Comparison of ENCODE assay signal across 8 cellular contexts in genomic region chr15:41116116-41116871, GRCh38. TPM values are rescaled to one million over a fixed set of nuclear protein-coding genes. Genes with fewer than 3 reads are reported as not detected.
A peak's percentile ranks its signal among the peaks of the same experiment; 100 is the strongest.
DNase-seq lines count a peak whose midpoint lies in the region; ATAC-seq lines count a peak whose summit lies in the region.

Gene INO80 (minus strand): TSS chr15:41116280. CDS start chr15:41096310, 19,970 bp downstream.

- ATAC-seq in GM21825 (IDR thresholded peaks at IDR 0.05; ENCODE audit: unreplicated experiment) (peak; percentile 79), naive B cell (ENCODE audit: low read depth in 2 of 2) (peak; percentile 56 to 60)
- ATAC-seq in stimulated activated memory B cell treated with anti-CD40 and anti-IgM and Interleukin-4, amounts not matched to agents 10 μg/mL and 1 μg/mL and 100 μg/mL, for 72 hours, result peak; percentile 88

- intact Hi-C loops in activated T-helper 1 cell treated with anti-CD3 and anti-CD28 coated beads, Interleukin-12 subunit alpha, Interleukin-12 subunit beta, Interleukin-2, Interleukin-4 antibody, amounts not matched to agents 30 ng/mL and 10 ng/mL and 1 ng/mL, durations not matched to agents 14 hours and 24 hours and 36 hours (cut with micrococcal nuclease), result loop anchor here (1.0 to 10.0 kb wide), 9 partner anchors 34 to 551 kb away; partner anchors contain the start of genes CCDC32, CHP1, DNAJC17 and ITPKA

- H3K9me3 Mint-ChIP-seq in activated T-helper 1 cell treated with anti-CD3 and anti-CD28 coated beads, Interleukin-12 subunit alpha, Interleukin-12 subunit beta, Interleukin-2, Interleukin-4 antibody, amounts not matched to agents 30 ng/mL and 10 ng/mL and 1 ng/mL, durations not matched to agents 14 hours and 24 hours and 36 hours, result no peaks in the 10 kb centered on the region
- H3K9me3 Mint-ChIP-seq in naive B cell, result no peaks in the 10 kb centered on the region
- H3K9me3 Mint-ChIP-seq in stimulated activated memory B cell treated with anti-CD40 and anti-IgM and Interleukin-4, amounts not matched to agents 10 μg/mL and 1 μg/mL and 100 μg/mL, for 72 hours, result no peaks in the 10 kb centered on the region

- DNase-seq in DMS79 (lab: John Stamatoyannopoulos, UW) (peak; percentile 88), Kasumi-1 (lab: John Stamatoyannopoulos, UW) (peak; percentile 99), RPMI7951 (ENCODE audit: low read depth) (peak; percentile 99), fibroblast of gingiva (ENCODE audit: low read depth) (peak; percentile 98), naive B cell (peak; percentile 94)
- peak; percentile 95 for DNase-seq in activated T-helper 1 cell treated with anti-CD3 and anti-CD28 coated beads, Interleukin-12 subunit alpha, Interleukin-12 subunit beta, Interleukin-2, Interleukin-4 antibody, amounts not matched to agents 30 ng/mL and 10 ng/mL and 1 ng/mL, durations not matched to agents 14 hours and 24 hours and 36 hours (ENCODE audit: low spot score)

- H3K27me3 Mint-ChIP-seq in activated T-helper 1 cell treated with anti-CD3 and anti-CD28 coated beads, Interleukin-12 subunit alpha, Interleukin-12 subunit beta, Interleukin-2, Interleukin-4 antibody, amounts not matched to agents 30 ng/mL and 10 ng/mL and 1 ng/mL, durations not matched to agents 14 hours and 24 hours and 36 hours (ENCODE audit: insufficient read depth), result peaks cover 6% of the 10 kb centered on the region
- no peaks in the 10 kb centered on the region for H3K27me3 Mint-ChIP-seq in naive B cell
- no peaks in the 10 kb centered on the region for H3K27me3 Mint-ChIP-seq in stimulated activated memory B cell treated with anti-CD40 and anti-IgM and Interleukin-4, amounts not matched to agents 10 μg/mL and 1 μg/mL and 100 μg/mL, for 72 hours

- peaks cover 20% of the 10 kb centered on the region for H3K4me1 Mint-ChIP-seq in activated T-helper 1 cell treated with anti-CD3 and anti-CD28 coated beads, Interleukin-12 subunit alpha, Interleukin-12 subunit beta, Interleukin-2, Interleukin-4 antibody, amounts not matched to agents 30 ng/mL and 10 ng/mL and 1 ng/mL, durations not matched to agents 14 hours and 24 hours and 36 hours (ENCODE audit: low read depth)
- H3K4me1 Mint-ChIP-seq in naive B cell, result peaks cover 14 to 34% (median 29%) of the 10 kb centered on the region in 3 donors
- peaks cover 30% of the 10 kb centered on the region for H3K4me1 Mint-ChIP-seq in stimulated activated memory B cell treated with anti-CD40 and anti-IgM and Interleukin-4, amounts not matched to agents 10 μg/mL and 1 μg/mL and 100 μg/mL, for 72 hours

- H3K27ac Mint-ChIP-seq in activated T-helper 1 cell treated with anti-CD3 and anti-CD28 coated beads, Interleukin-12 subunit alpha, Interleukin-12 subunit beta, Interleukin-2, Interleukin-4 antibody, amounts not matched to agents 30 ng/mL and 10 ng/mL and 1 ng/mL, durations not matched to agents 14 hours and 24 hours and 36 hours, result peak within 1 kb of the TSS; percentile 99
- peak within 1 kb of the TSS; percentile 99 to 100 (median 100) for H3K27ac Mint-ChIP-seq in naive B cell
- H3K27ac Mint-ChIP-seq in stimulated activated memory B cell treated with anti-CD40 and anti-IgM and Interleukin-4, amounts not matched to agents 10 μg/mL and 1 μg/mL and 100 μg/mL, for 72 hours, result peak within 1 kb of the TSS; percentile 100

- H3K4me3 Mint-ChIP-seq in activated T-helper 1 cell treated with anti-CD3 and anti-CD28 coated beads, Interleukin-12 subunit alpha, Interleukin-12 subunit beta, Interleukin-2, Interleukin-4 antibody, amounts not matched to agents 30 ng/mL and 10 ng/mL and 1 ng/mL, durations not matched to agents 14 hours and 24 hours and 36 hours, result peak within 1 kb of the TSS; percentile 92
- peak within 1 kb of the TSS; percentile 93 to 99 (median 98) for H3K4me3 Mint-ChIP-seq in naive B cell
- peak within 1 kb of the TSS; percentile 96 for H3K4me3 Mint-ChIP-seq in stimulated activated memory B cell treated with anti-CD40 and anti-IgM and Interleukin-4, amounts not matched to agents 10 μg/mL and 1 μg/mL and 100 μg/mL, for 72 hours

- H3K36me3 Mint-ChIP-seq in activated T-helper 1 cell treated with anti-CD3 and anti-CD28 coated beads, Interleukin-12 subunit alpha, Interleukin-12 subunit beta, Interleukin-2, Interleukin-4 antibody, amounts not matched to agents 30 ng/mL and 10 ng/mL and 1 ng/mL, durations not matched to agents 14 hours and 24 hours and 36 hours (ENCODE audit: low read depth), result peaks cover 5% of the 10 kb centered on the region
- no peaks in the 10 kb centered on the region for H3K36me3 Mint-ChIP-seq in naive B cell
- peaks cover 9% of the 10 kb centered on the region for H3K36me3 Mint-ChIP-seq in stimulated activated memory B cell treated with anti-CD40 and anti-IgM and Interleukin-4, amounts not matched to agents 10 μg/mL and 1 μg/mL and 100 μg/mL, for 72 hours

RNA-seq across cellular contexts. Expression of gene INO80, which starts in this region (rescaled TPM):
- total RNA-seq in RPMI7951 (2014; rRNA removed; shearing (Covaris generic)), result 11.7 and 14.2 TPM in 2 replicates
- 39.2 and 39.6 TPM in 2 replicates for total RNA-seq in activated T-helper 1 cell treated with anti-CD3 and anti-CD28 coated beads, Interleukin-12 subunit alpha, Interleukin-12 subunit beta, Interleukin-2, Interleukin-4 antibody, amounts not matched to agents 30 ng/mL and 10 ng/mL and 1 ng/mL, durations not matched to agents 14 hours and 24 hours and 36 hours
- 10 to 100 TPM in 1 of 6 donors, 1 to 10 TPM in 5; 3.4 to 17.1 (median 7.5) TPM for polyA plus RNA-seq in naive B cell (ENCODE audit: low read depth in 6 of 6)

Comparison
In these comparisons a context has a peak if more than half of its experiments do, and no peak if none do; other contexts are left out.
1. Peak in every context shown above with its lines: DNase-seq and ATAC-seq.